In the genomic region with DNA sequence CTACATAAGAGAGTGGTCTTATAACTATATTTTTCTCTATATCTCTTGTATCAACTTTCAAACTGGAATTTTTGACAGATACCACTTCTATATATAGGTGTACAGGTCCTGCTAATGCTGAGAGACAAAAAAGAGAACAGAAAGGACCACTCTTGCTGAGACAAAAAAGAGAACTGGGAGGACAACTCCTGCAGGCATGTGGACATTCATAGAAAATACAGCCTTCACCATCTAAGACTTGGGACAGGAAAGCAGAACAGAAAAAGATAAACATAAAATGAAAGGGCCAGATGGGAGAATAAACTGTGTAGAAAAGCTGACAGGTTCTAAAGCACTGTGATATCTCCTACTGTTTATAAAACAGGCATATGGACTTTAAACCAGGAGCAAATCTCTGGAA, we compare ENCODE assay signal across 13 cellular contexts.
DNase-seq lines count a peak whose midpoint lies in the region; ATAC-seq, FAIRE-seq and TF ChIP-seq lines count a peak whose summit lies in the region.
"Had no signal": no experiment of that assay in that cellular context is flagged by ENCODE, and none has a peak within 500 bp of the region (broad histone marks: within the 10 kb centered on the region; RNA-seq: fewer than 3 reads in every experiment).

No MANE protein-coding gene starts in this region.

- H3K36me3 ChIP-seq in kidney (ENCODE audit: control insufficient read depth in 1 of 2, insufficient read depth in 2 of 2, low read length in 2 of 2) = no peaks in the 10 kb centered on the region
- H3K36me3 ChIP-seq: SJCRH30 had no signal

- no peak overlapping the region for H3K9ac ChIP-seq in kidney (ENCODE audit: low read length in 2 of 2)

- no peaks in the 10 kb centered on the region for H3K9me3 ChIP-seq in kidney (ENCODE audit: control insufficient read depth in 1 of 2, low read length in 2 of 2)
- H3K9me3 ChIP-seq: SJCRH30 had no signal

- intact Hi-C loops in kidney (cut with DNase I) = no loop called here
- intact Hi-C loops in cardiac septum (cut with DNase I) = no loop called here

- ATAC-seq in GM19455 (IDR thresholded peaks at IDR 0.05; ENCODE audit: unreplicated experiment) = peak; percentile 95
- ATAC-seq in HG02885 (IDR thresholded peaks at IDR 0.05; ENCODE audit: poor library complexity, unreplicated experiment) = peak; percentile 95
- ATAC-seq in HG03558 (IDR thresholded peaks at IDR 0.05; ENCODE audit: extremely low read depth, unreplicated experiment) = peak; percentile 85

- DNase-seq in GM10266 (ENCODE audit: extremely low spot score) = peak; percentile 3
- no peak for DNase-seq in kidney
- no peak for DNase-seq in caudate nucleus (lab: John Stamatoyannopoulos, UW)
- DNase-seq in cardiac septum (ENCODE audit: low spot score) = no peak
- no peak for DNase-seq in COLO668 (lab: John Stamatoyannopoulos, UW; ENCODE audit: unreplicated experiment)
- DNase-seq: activated CD4-positive, CD25-positive, alpha-beta regulatory T cell treated with anti-CD3 and anti-CD28 coated beads, Interleukin-2, amount 50 U/mL, for 72 hours; activated naive CD4-positive, alpha-beta T cell; DMS79 treated with DMSO at 0.1 percent for 48 hours; NCI-H1930; SJCRH30 had no signal

- H3K4me1 ChIP-seq in kidney (ENCODE audit: control insufficient read depth in 1 of 2, insufficient read depth in 1 of 2, low read depth in 1 of 2, low read length in 2 of 2) = no peaks in the 10 kb centered on the region
- H3K4me1 ChIP-seq: SJCRH30 had no signal

- no peak for FAIRE-seq in kidney (lab: Jason Lieb, UNC)

- no peak overlapping the region for H3K27ac ChIP-seq in kidney (ENCODE audit: low read depth in 2 of 2, low read length in 2 of 2)
- H3K27ac ChIP-seq in caudate nucleus (ENCODE audit: low read depth, low read length) = no peak overlapping the region
- H3K27ac ChIP-seq: SJCRH30 had no signal

- no peak overlapping the region for H3K4me3 ChIP-seq in kidney (ENCODE audit: low read length in 2 of 2)
- H3K4me3 ChIP-seq: SJCRH30 had no signal

- peak; percentile 1 for TF ChIP-seq CTCF in GM10266 (IDR thresholded peaks at IDR 0.05; ENCODE audit: control insufficient read depth, insufficient read depth, low read depth, missing control alignments)
- no peak for TF ChIP-seq CTCF in kidney (IDR thresholded peaks at IDR 0.05; ENCODE audit: borderline replicate concordance, extremely low read depth, insufficient read depth)
